In the genomic region with DNA sequence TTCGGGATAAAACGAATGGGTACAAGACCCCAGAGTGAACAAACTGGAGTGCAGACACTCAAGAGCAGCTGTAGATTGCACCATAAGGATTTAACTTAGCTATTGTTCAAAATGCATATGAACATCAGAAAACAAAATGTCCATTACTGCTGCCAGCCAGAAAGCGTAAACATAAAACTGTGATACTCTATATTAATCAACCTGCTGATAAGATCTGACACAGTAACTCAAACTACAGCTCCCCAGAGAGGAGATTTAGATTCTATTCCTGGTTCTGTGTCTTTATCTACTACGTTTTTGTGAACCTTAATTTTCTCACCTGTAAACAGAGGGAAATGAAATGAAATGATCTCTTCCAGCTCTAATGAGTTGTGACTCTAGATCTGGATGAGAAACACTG, we compare ENCODE assay signal across 26 cellular contexts.
"Had no signal": no experiment of that assay in that cellular context is flagged by ENCODE, and none has a peak within 500 bp of the region (broad histone marks: within the 10 kb centered on the region; RNA-seq: fewer than 3 reads in every experiment).

No MANE protein-coding gene starts in this region.

- FAIRE-seq: kidney had no signal

- H3K4me1 Mint-ChIP-seq: memory B cell; natural killer cell; stimulated activated effector memory CD8-positive, alpha-beta T cell treated with anti-CD3 and anti-CD28 coated beads, Interleukin-12 subunit alpha, Interleukin-12 subunit beta, amount 100 ng/mL, for 72 hours had no signal

- H3K27ac Mint-ChIP-seq: memory B cell; mesothelial cell of epicardium; natural killer cell; stimulated activated effector memory CD8-positive, alpha-beta T cell treated with anti-CD3 and anti-CD28 coated beads, Interleukin-12 subunit alpha, Interleukin-12 subunit beta, amount 100 ng/mL, for 72 hours had no signal

- DNase-seq: effector memory CD4-positive, alpha-beta T cell; gastrocnemius medialis; heart right ventricle; hypothalamus; kidney; left cardiac atrium; left ventricle myocardium inferior; lower lobe of right lung; natural killer cell; occipital lobe; psoas muscle; retina; right lobe of liver; stimulated activated CD4-positive, alpha-beta T cell treated with anti-CD3 and anti-CD28 coated beads, Interleukin-4, amount 100 ng/mL, for 1 hour; stimulated activated CD8-positive, alpha-beta memory T cell treated with anti-CD3 and anti-CD28 coated beads, Interleukin-4, amount 100 ng/mL, for 48 hours; stimulated activated naive CD8-positive, alpha-beta T cell treated with anti-CD3 and anti-CD28 coated beads, Interleukin-15, Interleukin-2, amounts not matched to agents 100 U/mL and 50 U/mL, for 24 hours; tibial artery; upper lobe of right lung had no signal

- ATAC-seq: gastrocnemius medialis; heart right ventricle; left cardiac atrium; lower lobe of right lung; natural killer cell; psoas muscle; right lobe of liver; stimulated activated effector memory CD8-positive, alpha-beta T cell treated with anti-CD3 and anti-CD28 coated beads, Interleukin-12 subunit alpha, Interleukin-12 subunit beta, amount 100 ng/mL, for 72 hours; stimulated activated naive CD8-positive, alpha-beta T cell treated with anti-CD3 and anti-CD28 coated beads, Interleukin-15, Interleukin-2, amounts not matched to agents 100 U/mL and 50 U/mL, for 24 hours; upper lobe of right lung had no signal

- H3K27me3 Mint-ChIP-seq: memory B cell had no signal

- H3K4me1 ChIP-seq: right lobe of liver had no signal

- H3K27ac ChIP-seq: epithelial cell of prostate, esophagus muscularis mucosa, gastrocnemius medialis, heart right ventricle, left ventricle myocardium inferior, lower lobe of right lung, parathyroid adenoma, psoas muscle, right lobe of liver, suprapubic skin, tibial artery, upper lobe of right lung, vagina had no signal

- H3K36me3 Mint-ChIP-seq: memory B cell; stimulated activated effector memory CD8-positive, alpha-beta T cell treated with anti-CD3 and anti-CD28 coated beads, Interleukin-12 subunit alpha, Interleukin-12 subunit beta, amount 100 ng/mL, for 72 hours had no signal

- H3K27me3 ChIP-seq: esophagus muscularis mucosa, gastrocnemius medialis, heart right ventricle, right lobe of liver, suprapubic skin, tibial artery, upper lobe of right lung, vagina had no signal

- H3K9me3 ChIP-seq: esophagus muscularis mucosa, gastrocnemius medialis, heart right ventricle, left ventricle myocardium inferior, lower lobe of right lung, psoas muscle, right lobe of liver, suprapubic skin, tibial artery, upper lobe of right lung, vagina had no signal

- H3K4me3 ChIP-seq: esophagus muscularis mucosa, gastrocnemius medialis, heart right ventricle, left ventricle myocardium inferior, lower lobe of right lung, psoas muscle, right lobe of liver, suprapubic skin, tibial artery, upper lobe of right lung, vagina had no signal

- H3K9me3 Mint-ChIP-seq: memory B cell, mesothelial cell of epicardium had no signal

- H3K36me3 ChIP-seq: esophagus muscularis mucosa, gastrocnemius medialis, heart right ventricle, left ventricle myocardium inferior, lower lobe of right lung, right lobe of liver, suprapubic skin, tibial artery, upper lobe of right lung, vagina had no signal

- H3K4me3 Mint-ChIP-seq: memory B cell; mesothelial cell of epicardium; natural killer cell; stimulated activated effector memory CD8-positive, alpha-beta T cell treated with anti-CD3 and anti-CD28 coated beads, Interleukin-12 subunit alpha, Interleukin-12 subunit beta, amount 100 ng/mL, for 72 hours had no signal
